ENCODE assay signal across 14 cellular contexts in the genomic region with DNA sequence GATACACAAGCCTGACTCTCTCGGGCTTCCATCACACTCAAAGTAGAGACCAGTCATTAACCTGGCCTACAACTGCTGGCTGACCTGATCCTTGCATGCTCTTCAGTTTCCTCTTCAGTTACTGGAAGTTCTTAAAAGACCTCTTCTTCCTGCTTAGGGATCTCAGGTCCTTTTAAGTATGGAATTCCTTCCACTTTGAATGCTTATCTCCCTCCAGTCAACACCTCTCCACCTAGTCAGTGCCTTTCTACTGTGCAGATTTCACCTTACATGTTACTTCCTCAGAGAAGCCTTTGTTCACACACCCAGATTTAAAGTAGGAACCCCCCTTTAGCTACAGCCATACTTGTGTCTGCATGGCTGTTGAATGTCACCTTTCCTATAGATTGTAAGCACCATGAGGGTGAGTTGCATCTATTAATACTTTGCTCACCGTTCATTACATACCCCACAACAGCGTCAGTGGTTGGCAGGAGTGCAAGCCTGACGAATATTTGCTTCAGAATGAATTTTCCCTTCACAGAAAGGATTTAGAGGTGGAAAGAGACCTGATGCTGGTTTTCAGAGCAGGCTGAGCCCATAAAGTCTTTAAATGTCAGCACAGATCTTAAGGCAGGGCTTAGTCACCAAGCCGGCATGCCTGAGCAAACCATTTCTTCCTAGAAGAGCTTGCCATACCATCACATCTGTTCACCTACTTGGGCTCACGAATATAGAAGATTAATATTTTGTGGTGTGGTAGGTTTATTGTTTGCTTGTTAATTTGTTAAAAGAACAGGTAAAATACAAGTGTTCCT.
DNase-seq lines count a peak whose midpoint lies in the region; ATAC-seq and TF ChIP-seq lines count a peak whose summit lies in the region.
"Had no signal": no experiment of that assay in that cellular context is flagged by ENCODE, and none has a peak within 500 bp of the region (broad histone marks: within the 10 kb centered on the region; RNA-seq: fewer than 3 reads in every experiment).

No MANE protein-coding gene starts in this region.

- peak overlapping the region in 1 of 4 donors; percentile 12 for H3K4me3 Mint-ChIP-seq in CD4-positive, CD25-positive, alpha-beta regulatory T cell
- no peak overlapping the region for H3K4me3 Mint-ChIP-seq in HFFc6

- H3K36me3 Mint-ChIP-seq in CD4-positive, CD25-positive, alpha-beta regulatory T cell, result no peaks in the 10 kb centered on the region
- peaks cover 16% of the 10 kb centered on the region for H3K36me3 Mint-ChIP-seq in HFFc6 (ENCODE audit: low read depth)

- DNase-seq in CD4-positive, CD25-positive, alpha-beta regulatory T cell, result no peak
- DNase-seq in HFFc6, result peak; percentile 51
- DNase-seq in astrocyte of the spinal cord (ENCODE audit: low read depth, low spot score), result peak; percentile 39
- peak; percentile 36 for DNase-seq in kidney tubule cell (ENCODE audit: low spot score)
- DNase-seq in LoVo (ENCODE audit: low spot score), result no peak
- DNase-seq in GM13977 (ENCODE audit: low spot score), result no peak
- DNase-seq: activated CD4-positive, alpha-beta T cell treated with anti-CD3 and anti-CD28 coated beads for 1 hour; activated T-cell treated with anti-CD3 and anti-CD28 coated beads, Interleukin-2, amount 50 U/mL, for 1 hour; kidney; PC-9; posterior cingulate gyrus had no signal

- no peaks in the 10 kb centered on the region for H3K9me3 ChIP-seq in CD4-positive, CD25-positive, alpha-beta regulatory T cell (ENCODE audit: control insufficient read depth in 2 of 2, low read length in 2 of 2)
- H3K9me3 ChIP-seq: transverse colon had no signal

- no peak for ATAC-seq in CD4-positive, CD25-positive, alpha-beta regulatory T cell (ENCODE audit: low read depth in 2 of 2)
- ATAC-seq in GM19452 (IDR thresholded peaks at IDR 0.05; ENCODE audit: unreplicated experiment) (no peak), HG03280 (IDR thresholded peaks at IDR 0.05; ENCODE audit: unreplicated experiment) (no peak)

- H3K27ac Mint-ChIP-seq in CD4-positive, CD25-positive, alpha-beta regulatory T cell, result peak overlapping the region; percentile 3 to 64 (median 6)
- H3K27ac Mint-ChIP-seq in HFFc6, result peak overlapping the region; percentile 24; the same call in 1 of the 2 replicates

- TF ChIP-seq CTCF in HFFc6 (IDR thresholded peaks at IDR 0.05) (no peak), astrocyte of the spinal cord (IDR thresholded peaks at IDR 0.05; ENCODE audit: low read depth, low read length) (no peak), GM13977 (IDR thresholded peaks at IDR 0.05; ENCODE audit: extremely low read depth, insufficient read depth, missing control alignments) (no peak)

- H3K4me1 ChIP-seq in CD4-positive, CD25-positive, alpha-beta regulatory T cell (ENCODE audit: control insufficient read depth, insufficient read depth, low read length, poor library complexity, severe bottlenecking), result peaks cover 24% of the 10 kb centered on the region

- H3K4me1 Mint-ChIP-seq in CD4-positive, CD25-positive, alpha-beta regulatory T cell, result peaks cover 19 to 43% (median 41%) of the 10 kb centered on the region in 4 donors
- peaks cover 70% of the 10 kb centered on the region for H3K4me1 Mint-ChIP-seq in HFFc6 (ENCODE audit: low read depth)

- H3K27ac ChIP-seq in CD4-positive, CD25-positive, alpha-beta regulatory T cell (ENCODE audit: insufficient read depth, low read length, poor library complexity, severe bottlenecking), result no peak overlapping the region
- H3K27ac ChIP-seq: PC-9 had no signal

- H3K27me3 Mint-ChIP-seq in CD4-positive, CD25-positive, alpha-beta regulatory T cell, result no peaks in the 10 kb centered on the region
- H3K27me3 Mint-ChIP-seq in HFFc6 (ENCODE audit: insufficient read depth), result no peaks in the 10 kb centered on the region; the same call in none of the 2 replicates

- H3K27me3 ChIP-seq in CD4-positive, CD25-positive, alpha-beta regulatory T cell (ENCODE audit: control insufficient read depth, insufficient read depth, low read length), result no peaks in the 10 kb centered on the region
- H3K27me3 ChIP-seq: transverse colon had no signal

- in situ Hi-C loops in astrocyte of the spinal cord (cut with HindIII; ENCODE audit: low sequenced_read_pairs) (loop anchor here (5.0 kb wide), 1 partner anchor 91 kb away; a partner anchor contains a TSS), GM13977 (cut with MboI; ENCODE audit: low pct_unique_long_range_greater_than_20kb, low sequenced_read_pairs, unreplicated experiment) (loop anchor here (25.0 kb wide), 1 partner anchor 226 kb away; no protein-coding TSS in a partner anchor)

- no peak overlapping the region for H3K4me3 ChIP-seq in CD4-positive, CD25-positive, alpha-beta regulatory T cell (ENCODE audit: low read depth, low read length)
- H3K4me3 ChIP-seq in astrocyte of the spinal cord (ENCODE audit: low read depth, low read length), result no peak overlapping the region
- H3K4me3 ChIP-seq: PC-9, transverse colon had no signal

- H3K36me3 ChIP-seq in CD4-positive, CD25-positive, alpha-beta regulatory T cell (ENCODE audit: control insufficient read depth, insufficient read depth, low read length), result peaks cover 16% of the 10 kb centered on the region
- H3K36me3 ChIP-seq: transverse colon had no signal

- no peaks in the 10 kb centered on the region for H3K9me3 Mint-ChIP-seq in CD4-positive, CD25-positive, alpha-beta regulatory T cell
- H3K9me3 Mint-ChIP-seq in HFFc6, result no peaks in the 10 kb centered on the region

Comparison
In these comparisons a context has a peak if more than half of its experiments do, and no peak if none do; other contexts are left out.
1. DNase-seq: peak in HFFc6 (single experiment), astrocyte of the spinal cord (single experiment) and kidney tubule cell (single experiment); none in CD4-positive, CD25-positive, alpha-beta regulatory T cell (0 of 3), LoVo (single experiment) and GM13977 (single experiment).